Comparison of ENCODE assay signal across 21 cellular contexts in genomic region chr11:57343825-57344224, GRCh38. TPM values are rescaled to one million over a fixed set of nuclear protein-coding genes. Genes with fewer than 3 reads are reported as not detected.
DNase-seq lines count a peak whose midpoint lies in the region; TF ChIP-seq lines count a peak whose summit lies in the region.
"Had no signal": no experiment of that assay in that cellular context is flagged by ENCODE, and none has a peak within 500 bp of the region (broad histone marks: within the 10 kb centered on the region; RNA-seq: fewer than 3 reads in every experiment).

No MANE protein-coding gene starts in this region.

- H3K4me2 ChIP-seq in osteoblast (ENCODE audit: insufficient read depth, low read length) (no peak overlapping the region), Karpas-422 (ENCODE audit: low read depth, low read length, poor library complexity, severe bottlenecking) (no peak overlapping the region)

- H3K4me1 ChIP-seq in osteoblast (ENCODE audit: insufficient read depth, low read length): no peaks in the 10 kb centered on the region
- peaks cover 11% of the 10 kb centered on the region for H3K4me1 ChIP-seq in Karpas-422 (ENCODE audit: low read length)

- H3K9me3 ChIP-seq in osteoblast (ENCODE audit: low read depth, low read length): no peaks in the 10 kb centered on the region
- no peaks in the 10 kb centered on the region for H3K9me3 ChIP-seq in Karpas-422 (ENCODE audit: low read length)
- H3K9me3 ChIP-seq: pancreas, stomach had no signal

- DNase-seq in NCI-H82 (lab: John Stamatoyannopoulos, UW) (peak; percentile 68), NCI-H82 treated with DMSO at 0.1 percent for 48 hours (lab: John Stamatoyannopoulos, UW; ENCODE audit: unreplicated experiment) (no peak), NOMO-1 (lab: John Stamatoyannopoulos, UW; ENCODE audit: unreplicated experiment in 2 of 2) (peak; percentile 34 to 43), osteoblast (ENCODE audit: insufficient read length, low spot score, missing footprints) (peak; percentile 25), SHP77 treated with DMSO at 0.1 percent for 48 hours (lab: John Stamatoyannopoulos, UW) (no peak), Karpas-422 (no peak)
- DNase-seq: ACHN; activated CD4-positive, alpha-beta T cell treated with anti-CD3 and anti-CD28 coated beads for 4 hours; activated CD8-positive, alpha-beta memory T cell treated with anti-CD3 and anti-CD28 coated beads, Interleukin-2, amount 50 U/mL, for 48 hours; activated gamma-delta T cell treated with Interleukin-2 at 50 U/mL for 16 hours; amygdala; cerebellar nuclear complex; effector memory CD4-positive, alpha-beta T cell; H9; NCI-H1436 treated with DMSO at 0.1 percent for 48 hours; NCI-H748 treated with DMSO at 0.1 percent for 48 hours; pancreas; stimulated activated CD4-positive, alpha-beta T cell treated with anti-CD3 and anti-CD28 coated beads, Interleukin-1b, Interleukin-23, amount 100 ng/mL, for 48 hours; stomach had no signal

- H2AFZ ChIP-seq in osteoblast (ENCODE audit: low read length): no peak overlapping the region
- no peak overlapping the region for H2AFZ ChIP-seq in Karpas-422 (ENCODE audit: low read length)

- TF ChIP-seq CTCF in osteoblast (IDR thresholded peaks at IDR 0.05; ENCODE audit: extremely low read depth, low read depth, low read length): no peak

- H3K27ac ChIP-seq in osteoblast (ENCODE audit: low read depth, low read length) (no peak overlapping the region), Karpas-422 (ENCODE audit: low read length) (no peak overlapping the region)
- H3K27ac ChIP-seq: pancreas, stomach had no signal

- no peaks in the 10 kb centered on the region for H3K36me3 ChIP-seq in osteoblast (ENCODE audit: insufficient read depth, low read length)
- no peaks in the 10 kb centered on the region for H3K36me3 ChIP-seq in Karpas-422 (ENCODE audit: insufficient read depth, low read length)
- H3K36me3 ChIP-seq: pancreas, stomach had no signal

- no peaks in the 10 kb centered on the region for H3K79me2 ChIP-seq in osteoblast (ENCODE audit: insufficient read depth, low read length)
- H3K79me2 ChIP-seq in Karpas-422 (ENCODE audit: low read length): no peaks in the 10 kb centered on the region

- H3K9me2 ChIP-seq in Karpas-422 (replicated peaks; ENCODE audit: insufficient read depth, low read length): no peaks in the 10 kb centered on the region

- H3K27me3 ChIP-seq in osteoblast (ENCODE audit: insufficient read depth, low read length) (peaks cover 14% of the 10 kb centered on the region), Karpas-422 (ENCODE audit: low read length) (no peaks in the 10 kb centered on the region)
- H3K27me3 ChIP-seq: pancreas, stomach had no signal

- no peak overlapping the region for H3K9ac ChIP-seq in Karpas-422 (ENCODE audit: low read length)

- H3K4me3 ChIP-seq in osteoblast (ENCODE audit: insufficient read depth, low read length): no peak overlapping the region
- H3K4me3 ChIP-seq in Karpas-422 (ENCODE audit: low read length): no peak overlapping the region
- H3K4me3 ChIP-seq: pancreas, stomach had no signal

- H4K20me1 ChIP-seq in osteoblast (ENCODE audit: insufficient read depth, low read length) (no peaks in the 10 kb centered on the region), Karpas-422 (ENCODE audit: insufficient read depth, low read depth, low read length) (no peaks in the 10 kb centered on the region)

RNA-seq across cellular contexts. Expression of gene P2RX3, which starts 5.7 kb away (rescaled TPM):
- not detected in 2 replicates for total RNA-seq in osteoblast
- total RNA-seq in Karpas-422 (2014; rRNA removed; shearing (Covaris generic); ENCODE audit: low replicate concordance): not detected in 2 replicates
- total RNA-seq: LHCN-M2 had no signal

RNA-seq across cellular contexts. Expression of gene SSRP1, which starts 8.1 kb away (rescaled TPM):
- total RNA-seq in osteoblast: 55.4 and 58.0 TPM in 2 replicates
- 79.9 and 111 TPM in 2 replicates for total RNA-seq in Karpas-422 (2014; rRNA removed; shearing (Covaris generic); ENCODE audit: low replicate concordance)

RNA-seq across cellular contexts. Expression of gene TNKS1BP1, which starts 19.1 kb away (rescaled TPM):
- total RNA-seq in osteoblast: 71.6 and 74.6 TPM in 2 replicates
- 11.6 and 21.9 TPM in 2 replicates for total RNA-seq in Karpas-422 (2014; rRNA removed; shearing (Covaris generic); ENCODE audit: low replicate concordance)

RNA-seq across cellular contexts. Expression of gene PRG3, which starts 37.1 kb away (rescaled TPM):
- not detected in 2 replicates for total RNA-seq in osteoblast
- not detected in 2 replicates for total RNA-seq in Karpas-422 (2014; rRNA removed; shearing (Covaris generic); ENCODE audit: low replicate concordance)
- total RNA-seq: H9, LHCN-M2, pancreas, stomach, urinary bladder had no signal

RNA-seq across cellular contexts. Expression of gene PRG2, which starts 46.6 kb away (rescaled TPM):
- total RNA-seq in osteoblast: not detected in 2 replicates
- total RNA-seq in Karpas-422 (2014; rRNA removed; shearing (Covaris generic); ENCODE audit: low replicate concordance): not detected in 2 replicates
- total RNA-seq: H9, LHCN-M2, pancreas had no signal

Comparison
In these comparisons a context has a peak if more than half of its experiments do, and no peak if none do; other contexts are left out.
1. DNase-seq: peak in NCI-H82 (single experiment), NOMO-1 (2 of 2) and osteoblast (single experiment); none in NCI-H82 treated with DMSO at 0.1 percent for 48 hours (single experiment), SHP77 treated with DMSO at 0.1 percent for 48 hours (single experiment) and Karpas-422 (single experiment).